In genomic region chr7:70410134-70410750, GRCh38 we compare ENCODE assay signal across 26 cellular contexts.
A peak's percentile ranks its signal among the peaks of the same experiment; 100 is the strongest.
DNase-seq lines count a peak whose midpoint lies in the region; ATAC-seq, FAIRE-seq and TF ChIP-seq lines count a peak whose summit lies in the region.
"Had no signal": no experiment of that assay in that cellular context is flagged by ENCODE, and none has a peak within 500 bp of the region (broad histone marks: within the 10 kb centered on the region; RNA-seq: fewer than 3 reads in every experiment).

No MANE protein-coding gene starts in this region.

- CTCF ChIA-PET in A549 (lab: Yijun Ruan, JAX), result interaction anchor here (0.5 kb wide), 1 partner anchor 1711 kb away, joined by 3 read pairs; no protein-coding TSS in a partner anchor
- CTCF ChIA-PET in OCI-LY7 (lab: Charles Lee; ENCODE audit: unreplicated experiment), result no interaction called here

- no peak for TF ChIP-seq EP300 in A549 (IDR thresholded peaks at IDR 0.05)

- H3K4me3 Mint-ChIP-seq in activated naive CD8-positive, alpha-beta T cell treated with anti-CD3 and anti-CD28 coated beads for 36 hours, result no peak overlapping the region
- H3K4me3 Mint-ChIP-seq: activated CD8-positive, alpha-beta T cell treated with anti-CD3 and anti-CD28 coated beads for 36 hours; activated T-cell treated with anti-CD3 and anti-CD28 coated beads, Interleukin-2, amount 50 U/mL, for 24 hours had no signal

- DNase-seq in A549 (ENCODE audit: low read depth in 1 of 2, low spot score in 1 of 2) (no peak), OCI-LY7 (ENCODE audit: low spot score) (peak; percentile 88), RPMI8226 (no peak), psoas muscle (no peak)
- DNase-seq in activated naive CD8-positive, alpha-beta T cell treated with anti-CD3 and anti-CD28 coated beads for 36 hours, result no peak
- DNase-seq: activated CD8-positive, alpha-beta T cell treated with anti-CD3 and anti-CD28 coated beads for 36 hours; activated naive CD4-positive, alpha-beta T cell; activated T-cell treated with anti-CD3 and anti-CD28 coated beads, Interleukin-2, amount 50 U/mL, for 24 hours; amniotic stem cell; cortex of kidney; DMS53; islet precursor cell; NCI-H1694; NCI-H526 treated with DMSO at 0.1 percent for 48 hours; SK-N-SH; small intestine; stimulated activated naive CD4-positive, alpha-beta T cell; T-helper 9 cell had no signal

- no peaks in the 10 kb centered on the region for H3K4me1 ChIP-seq in A549
- peaks cover 74% of the 10 kb centered on the region for H3K4me1 ChIP-seq in OCI-LY7 (ENCODE audit: insufficient read depth, low read length, poor library complexity, severe bottlenecking)
- H3K4me1 ChIP-seq in psoas muscle, result no peaks in the 10 kb centered on the region

- BruUV-seq in OCI-LY7 (replicated peaks; lab: Mats Ljungman, UMichigan), result no TSS peak

- H3K9me3 ChIP-seq in A549 (no peaks in the 10 kb centered on the region), OCI-LY7 (ENCODE audit: low read length) (no peaks in the 10 kb centered on the region), psoas muscle (no peaks in the 10 kb centered on the region)
- H3K9me3 ChIP-seq: SK-N-SH had no signal

- no peaks in the 10 kb centered on the region for H3K79me2 ChIP-seq in OCI-LY7 (ENCODE audit: insufficient read depth, low read depth, low read length)

- no peak overlapping the region for H3K4me2 ChIP-seq in A549
- H3K4me2 ChIP-seq in OCI-LY7 (ENCODE audit: low read length), result peak overlapping the region; percentile 72
- H3K4me2 ChIP-seq: SK-N-SH had no signal

- H3K27ac Mint-ChIP-seq in activated naive CD8-positive, alpha-beta T cell treated with anti-CD3 and anti-CD28 coated beads for 36 hours, result no peak overlapping the region
- H3K27ac Mint-ChIP-seq: activated CD8-positive, alpha-beta T cell treated with anti-CD3 and anti-CD28 coated beads for 36 hours; activated T-cell treated with anti-CD3 and anti-CD28 coated beads, Interleukin-2, amount 50 U/mL, for 24 hours had no signal

- intact Hi-C loops in OCI-LY7 (cut with micrococcal nuclease; ENCODE audit: unreplicated experiment) (loop anchor here (1.0 to 2.0 kb wide), 2 partner anchors 47 to 1837 kb away; no protein-coding TSS in a partner anchor), psoas muscle (cut with DNase I) (loop anchor here (5.0 to 10.0 kb wide), 2 partner anchors 285 to 287 kb away; no protein-coding TSS in a partner anchor)

- peak overlapping the region; percentile 72; the same call in 1 of the 2 replicates for H2AFZ ChIP-seq in OCI-LY7 (ENCODE audit: low read length)

- H3K4me3 ChIP-seq in A549 (no peak overlapping the region), OCI-LY7 (ENCODE audit: low read depth, low read length, poor library complexity, severe bottlenecking) (peak overlapping the region; percentile 28), psoas muscle (no peak overlapping the region)

- H3K27ac ChIP-seq in A549 (no peak overlapping the region), OCI-LY7 (ENCODE audit: low read depth, low read length, poor library complexity, severe bottlenecking) (peak overlapping the region; percentile 91), psoas muscle (no peak overlapping the region)
- H3K27ac ChIP-seq: 22Rv1, RWPE1 had no signal

- no peaks in the 10 kb centered on the region for H3K36me3 Mint-ChIP-seq in activated naive CD8-positive, alpha-beta T cell treated with anti-CD3 and anti-CD28 coated beads for 36 hours

- no peaks in the 10 kb centered on the region for H3K36me3 ChIP-seq in OCI-LY7 (ENCODE audit: insufficient read depth, low read length)
- H3K36me3 ChIP-seq in psoas muscle (ENCODE audit: insufficient read depth in 1 of 2, low read depth in 1 of 2), result no peaks in the 10 kb centered on the region

- H3K4me1 Mint-ChIP-seq in activated naive CD8-positive, alpha-beta T cell treated with anti-CD3 and anti-CD28 coated beads for 36 hours, result no peaks in the 10 kb centered on the region

- 67% methylated on average over 8 of the region's 8 CpGs for WGBS in A549 (ENCODE audit: missing lambda C conversion rate)
- 98 to 99% (median 99%) methylated on average over 8 of the region's 8 CpGs for WGBS in psoas muscle, 3 donors

- no peak for TF ChIP-seq RAD21 in A549 (conservative IDR thresholded peaks at IDR 0.05 in 1 of 2, IDR thresholded peaks at IDR 0.05 in 1 of 2)

- H4K20me1 ChIP-seq in OCI-LY7 (ENCODE audit: insufficient read depth, low read length), result no peaks in the 10 kb centered on the region

- no peaks in the 10 kb centered on the region for H3K27me3 Mint-ChIP-seq in activated naive CD8-positive, alpha-beta T cell treated with anti-CD3 and anti-CD28 coated beads for 36 hours
- H3K27me3 Mint-ChIP-seq: activated CD8-positive, alpha-beta T cell treated with anti-CD3 and anti-CD28 coated beads for 36 hours; activated T-cell treated with anti-CD3 and anti-CD28 coated beads, Interleukin-2, amount 50 U/mL, for 24 hours had no signal

- no peaks in the 10 kb centered on the region for H3K9me3 Mint-ChIP-seq in activated naive CD8-positive, alpha-beta T cell treated with anti-CD3 and anti-CD28 coated beads for 36 hours
- H3K9me3 Mint-ChIP-seq: activated CD8-positive, alpha-beta T cell treated with anti-CD3 and anti-CD28 coated beads for 36 hours; activated T-cell treated with anti-CD3 and anti-CD28 coated beads, Interleukin-2, amount 50 U/mL, for 24 hours had no signal

- ATAC-seq in A549, result no peak
- ATAC-seq in GM19455 (IDR thresholded peaks at IDR 0.05; ENCODE audit: unreplicated experiment), result peak; percentile 51
- peak; percentile 64 for ATAC-seq in HG02973 (IDR thresholded peaks at IDR 0.05; ENCODE audit: unreplicated experiment)
- ATAC-seq in psoas muscle, result no peak
- no peak for ATAC-seq in GM21825 (IDR thresholded peaks at IDR 0.05; ENCODE audit: unreplicated experiment)
- ATAC-seq: activated CD8-positive, alpha-beta T cell treated with anti-CD3 and anti-CD28 coated beads for 36 hours; HCT116 had no signal

- FAIRE-seq in A549 (lab: Jason Lieb, UNC), result no peak
- FAIRE-seq: bronchial epithelial cell, GM12892, small intestine had no signal

- TF ChIP-seq POLR2A in A549 (IDR thresholded peaks at IDR 0.05; ENCODE audit: low read length), result no peak

- TF ChIP-seq CTCF in A549 (IDR thresholded peaks at IDR 0.05) (no peak), OCI-LY7 (conservative IDR thresholded peaks at IDR 0.05; ENCODE audit: low read length) (0 out of 2 replicates have a peak, but pooled peaks have one; percentile 12), psoas muscle (IDR thresholded peaks at IDR 0.05) (no peak)

- no peaks in the 10 kb centered on the region for H3K9me2 ChIP-seq in OCI-LY7 (ENCODE audit: insufficient read depth, low read length)
- H3K9me2 ChIP-seq: SK-N-SH had no signal

- no peaks in the 10 kb centered on the region for H3K27me3 ChIP-seq in psoas muscle (ENCODE audit: insufficient read depth in 3 of 3, low read length in 2 of 3)

- POLR2A ChIA-PET in A549 (lab: Yijun Ruan, JAX), result no interaction called here
- POLR2A ChIA-PET in OCI-LY7 (lab: Charles Lee), result interaction anchor here (0.5 to 2.6 kb wide), 13 partner anchors 10 to 1177 kb away, joined by 3 to 9 read pairs (median 4); no protein-coding TSS in a partner anchor

TF ChIP-seq in A549, 52 proteins besides CTCF, POLR2A, EP300 and RAD21:
- TF ChIP-seq ZC3H11A (IDR thresholded peaks at IDR 0.05), result peak; percentile 87
- TF ChIP-seq HES2 (IDR thresholded peaks at IDR 0.05), result no peak
- TF ChIP-seq TFCP2L1 (CRISPR knock-in tag; IDR thresholded peaks at IDR 0.05), result no peak

Comparison
In these comparisons a context has a peak if more than half of its experiments do, and no peak if none do; other contexts are left out.
1. ATAC-seq: peak in GM19455 (single experiment) and HG02973 (single experiment); none in A549 (0 of 2), psoas muscle (0 of 4) and GM21825 (single experiment).